17 cellular contexts compared by ENCODE assay signal in genomic region chr5:68012429-68012828, GRCh38.
"Had no signal": no experiment of that assay in that cellular context is flagged by ENCODE, and none has a peak within 500 bp of the region (broad histone marks: within the 10 kb centered on the region; RNA-seq: fewer than 3 reads in every experiment).

No MANE protein-coding gene starts in this region.

- H3K9me3 Mint-ChIP-seq: activated B cell treated with CpG ODN at 0.5 μM for 24 hours; activated CD4-positive, alpha-beta T cell treated with anti-CD3 and anti-CD28 coated beads, Interleukin-2, amount 10 ng/mL, durations not matched to agents 24 days and 14 days; activated naive CD4-positive, alpha-beta T cell treated with anti-CD3 and anti-CD28 coated beads, Interleukin-2, amount 50 U/mL, for 72 hours; stimulated activated effector memory CD8-positive, alpha-beta T cell treated with anti-CD3 and anti-CD28 coated beads, Interleukin-12 subunit alpha, Interleukin-12 subunit beta, amount 100 ng/mL, for 72 hours had no signal

- H3K36me3 Mint-ChIP-seq: activated naive CD4-positive, alpha-beta T cell treated with anti-CD3 and anti-CD28 coated beads, Interleukin-2, amount 50 U/mL, for 72 hours; stimulated activated effector memory CD8-positive, alpha-beta T cell treated with anti-CD3 and anti-CD28 coated beads, Interleukin-12 subunit alpha, Interleukin-12 subunit beta, amount 100 ng/mL, for 72 hours had no signal

- H3K4me1 ChIP-seq: esophagus squamous epithelium, gastrocnemius medialis, lower lobe of right lung had no signal

- H3K27ac ChIP-seq: esophagus squamous epithelium, gastrocnemius medialis, hepatocyte, lower lobe of right lung, neutrophil, transverse colon had no signal

- H3K4me3 ChIP-seq: esophagus squamous epithelium, gastrocnemius medialis, hepatocyte, lower lobe of right lung, mucosa of descending colon, transverse colon had no signal

- DNase-seq: activated B cell treated with CpG ODN at 0.5 μM for 24 hours; activated CD4-positive, alpha-beta T cell treated with anti-CD3 and anti-CD28 coated beads, Interleukin-2, amount 10 ng/mL, durations not matched to agents 24 days and 14 days; activated effector memory CD4-positive, alpha-beta T cell treated with Interleukin-2 at 50 U/mL for 16 hours; amniotic stem cell; esophagus squamous epithelium; gastrocnemius medialis; lower lobe of right lung; mucosa of descending colon; naive thymus-derived CD8-positive, alpha-beta T cell; right cardiac atrium; transverse colon had no signal

- H3K27me3 Mint-ChIP-seq: activated B cell treated with CpG ODN at 0.5 μM for 24 hours; activated CD4-positive, alpha-beta T cell treated with anti-CD3 and anti-CD28 coated beads, Interleukin-2, amount 10 ng/mL, durations not matched to agents 24 days and 14 days had no signal

- H3K4me2 ChIP-seq: hepatocyte had no signal

- H3K9me3 ChIP-seq: esophagus squamous epithelium, gastrocnemius medialis, lower lobe of right lung, mucosa of descending colon, neutrophil, transverse colon had no signal

- H3K27me3 ChIP-seq: esophagus squamous epithelium, gastrocnemius medialis, hepatocyte, neutrophil, transverse colon had no signal

- H2AFZ ChIP-seq: hepatocyte had no signal

- H3K4me1 Mint-ChIP-seq: activated CD4-positive, alpha-beta T cell treated with anti-CD3 and anti-CD28 coated beads, Interleukin-2, amount 10 ng/mL, durations not matched to agents 24 days and 14 days had no signal

- H3K27ac Mint-ChIP-seq: activated B cell treated with CpG ODN at 0.5 μM for 24 hours; activated CD4-positive, alpha-beta T cell treated with anti-CD3 and anti-CD28 coated beads, Interleukin-2, amount 10 ng/mL, durations not matched to agents 24 days and 14 days; activated naive CD4-positive, alpha-beta T cell treated with anti-CD3 and anti-CD28 coated beads, Interleukin-2, amount 50 U/mL, for 72 hours; naive thymus-derived CD8-positive, alpha-beta T cell; stimulated activated effector memory CD8-positive, alpha-beta T cell treated with anti-CD3 and anti-CD28 coated beads, Interleukin-12 subunit alpha, Interleukin-12 subunit beta, amount 100 ng/mL, for 72 hours; T-helper 1 cell treated with Interleukin-12 subunit alpha and Interleukin-12 subunit beta and Interleukin-4 antibody, amounts not matched to agents 30 μg/mL and 1 μg/mL, for 36 hours had no signal

- H3K4me3 Mint-ChIP-seq: activated B cell treated with CpG ODN at 0.5 μM for 24 hours; activated CD4-positive, alpha-beta T cell treated with anti-CD3 and anti-CD28 coated beads, Interleukin-2, amount 10 ng/mL, durations not matched to agents 24 days and 14 days; naive thymus-derived CD8-positive, alpha-beta T cell; stimulated activated effector memory CD8-positive, alpha-beta T cell treated with anti-CD3 and anti-CD28 coated beads, Interleukin-12 subunit alpha, Interleukin-12 subunit beta, amount 100 ng/mL, for 72 hours; T-helper 1 cell treated with Interleukin-12 subunit alpha and Interleukin-12 subunit beta and Interleukin-4 antibody, amounts not matched to agents 30 μg/mL and 1 μg/mL, for 36 hours had no signal

- ATAC-seq: activated naive CD4-positive, alpha-beta T cell treated with anti-CD3 and anti-CD28 coated beads, Interleukin-2, amount 50 U/mL, for 72 hours; gastrocnemius medialis; lower lobe of right lung; mucosa of descending colon; naive thymus-derived CD8-positive, alpha-beta T cell; right cardiac atrium; stimulated activated effector memory CD8-positive, alpha-beta T cell treated with anti-CD3 and anti-CD28 coated beads, Interleukin-12 subunit alpha, Interleukin-12 subunit beta, amount 100 ng/mL, for 72 hours had no signal

- H3K79me2 ChIP-seq: hepatocyte had no signal

- FAIRE-seq: endometrium had no signal

- H3K36me3 ChIP-seq: esophagus squamous epithelium, gastrocnemius medialis, lower lobe of right lung, neutrophil, transverse colon had no signal
